In the genomic region with DNA sequence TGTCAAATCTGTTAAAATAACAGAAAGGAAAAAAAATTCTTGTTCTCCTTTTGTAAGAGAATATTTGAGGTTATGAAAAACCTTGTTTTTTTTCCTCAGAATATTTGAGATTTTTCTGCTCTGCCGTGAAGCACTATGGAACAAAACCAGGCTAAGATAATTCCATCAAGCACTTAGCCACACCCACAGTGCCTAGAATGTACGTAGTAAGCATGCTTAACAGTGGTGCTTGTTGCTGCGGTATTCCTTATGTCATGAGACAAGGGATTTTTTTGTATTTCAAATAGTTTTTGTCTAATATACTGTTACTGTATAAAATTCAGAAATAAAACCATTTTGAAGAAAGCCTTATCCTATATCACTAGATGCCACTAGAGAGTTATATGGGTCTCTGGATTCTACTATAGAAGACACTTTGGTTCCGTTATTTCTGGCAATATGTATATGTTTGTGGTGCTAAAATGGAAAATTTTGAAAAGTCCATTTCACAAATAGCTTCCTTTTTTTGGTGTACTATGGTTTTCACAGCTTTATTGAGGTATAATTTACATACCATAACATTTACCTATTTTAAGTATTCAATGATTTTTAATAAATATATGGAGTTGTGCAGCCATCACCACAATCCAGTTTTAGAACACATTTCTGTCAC, we compare ENCODE assay signal across 12 cellular contexts. TPM values are rescaled to one million over a fixed set of nuclear protein-coding genes. Genes with fewer than 3 reads are reported as not detected.
DNase-seq lines count a peak whose midpoint lies in the region; ATAC-seq, FAIRE-seq and TF ChIP-seq lines count a peak whose summit lies in the region.
"Had no signal": no experiment of that assay in that cellular context is flagged by ENCODE, and none has a peak within 500 bp of the region (broad histone marks: within the 10 kb centered on the region; RNA-seq: fewer than 3 reads in every experiment).

No MANE protein-coding gene starts in this region.

- no peak overlapping the region for H3K4me2 ChIP-seq in Loucy (ENCODE audit: low read depth, low read length, poor library complexity, severe bottlenecking)

- H3F3A ChIP-seq in Loucy (ENCODE audit: low read depth): peaks cover 5% of the 10 kb centered on the region; the same call in 1 of the 2 replicates

- 82 to 89% methylated on average over 4 of the region's 4 CpGs for WGBS in pancreas, 2 donors

- TF ChIP-seq CTCF in Loucy (conservative IDR thresholded peaks at IDR 0.05; ENCODE audit: low read length) (peak; percentile 39), pancreas (IDR thresholded peaks at IDR 0.05) (no peak)

- H4K20me1 ChIP-seq in Loucy (ENCODE audit: insufficient read depth, low read length, poor library complexity, severe bottlenecking): no peaks in the 10 kb centered on the region

- no peaks in the 10 kb centered on the region for H3K27me3 ChIP-seq in Loucy (ENCODE audit: insufficient read depth, low read length, poor library complexity, severe bottlenecking)
- H3K27me3 ChIP-seq in pancreas: no peaks in the 10 kb centered on the region
- H3K27me3 ChIP-seq: right atrium auricular region had no signal

- H3K9me2 ChIP-seq in Loucy (replicated peaks; ENCODE audit: low read depth, low read length): no peaks in the 10 kb centered on the region

- H3K4me1 ChIP-seq in Loucy (ENCODE audit: insufficient read depth, low read length, poor library complexity, severe bottlenecking): peaks cover 41% of the 10 kb centered on the region
- H3K4me1 ChIP-seq in pancreas: no peaks in the 10 kb centered on the region

- peaks cover 43% of the 10 kb centered on the region for H3K79me2 ChIP-seq in Loucy (ENCODE audit: insufficient read depth, low read length)

- FAIRE-seq in pancreas (lab: Jason Lieb, UNC) (peak; percentile 20), urothelium cell line (lab: Jason Lieb, UNC) (no peak)

- no peak for ATAC-seq in pancreas

- H3K4me3 ChIP-seq in Loucy (ENCODE audit: low read length, poor library complexity, severe bottlenecking) (no peak overlapping the region), pancreas (no peak overlapping the region)
- H3K4me3 ChIP-seq: right atrium auricular region had no signal

- peaks cover 5% of the 10 kb centered on the region; the same call in 1 of the 2 replicates for H3K9me3 ChIP-seq in Loucy (ENCODE audit: insufficient read depth, low read depth, low read length)
- no peaks in the 10 kb centered on the region for H3K9me3 ChIP-seq in pancreas

- H3K36me3 ChIP-seq in Loucy (ENCODE audit: insufficient read depth, low read length) (no peaks in the 10 kb centered on the region), pancreas (no peaks in the 10 kb centered on the region)
- H3K36me3 ChIP-seq: right atrium auricular region had no signal

- H3K27ac ChIP-seq in pancreas: no peak overlapping the region
- H3K27ac ChIP-seq: right atrium auricular region had no signal

- peak; percentile 17 for DNase-seq in GM04504 (ENCODE audit: low read depth)
- DNase-seq in dedifferentiated amniotic fluid mesenchymal stem cell (ENCODE audit: extremely low spot score): peak; percentile 83
- no peak for DNase-seq in pancreas
- DNase-seq in A172 (ENCODE audit: low spot score): no peak
- DNase-seq in urothelium cell line (ENCODE audit: low spot score): no peak
- no peak for DNase-seq in AML-193 (lab: John Stamatoyannopoulos, UW)
- DNase-seq in epidermal melanocyte (ENCODE audit: insufficient read length, low spot score): no peak
- DNase-seq: activated CD4-positive, CD25-positive, alpha-beta regulatory T cell treated with anti-CD3 and anti-CD28 coated beads, Interleukin-2, amount 50 U/mL, for 72 hours; anterior cingulate cortex; substantia nigra had no signal

- H2AFZ ChIP-seq in Loucy (ENCODE audit: low read length): no peak overlapping the region

- intact Hi-C loops in pancreas (cut with DNase I): no loop called here

- no peak overlapping the region for H3K9ac ChIP-seq in Loucy (ENCODE audit: low read depth, low read length, poor library complexity, severe bottlenecking)

RNA-seq across cellular contexts. Expression of a gene that starts 23.7 kb away (rescaled TPM):
- total RNA-seq in pancreas: 10 to 100 TPM; 11.4 to 21.2 (median 16.7) TPM
- 10 to 100 TPM in 1 of 2 donors, 1 to 10 TPM in 1; 7.2 to 10.9 TPM for polyA plus RNA-seq in pancreas
- total RNA-seq in A172 (2014; rRNA removed; shearing (Covaris generic)): 50.3 and 59.7 TPM in 2 replicates

RNA-seq across cellular contexts. Expression of a gene that starts 24.0 kb away (rescaled TPM):
- 10 to 100 TPM; 12.2 to 14.9 (median 13.9) TPM for total RNA-seq in pancreas
- polyA plus RNA-seq in pancreas: 10 to 100 TPM; 13.5 to 21.4 TPM
- 70.5 and 91.1 TPM in 2 replicates for total RNA-seq in A172 (2014; rRNA removed; shearing (Covaris generic))

Comparison
In these comparisons a context has a peak if more than half of its experiments do, and no peak if none do; other contexts are left out.
1. DNase-seq: peak in GM04504 (single experiment) and dedifferentiated amniotic fluid mesenchymal stem cell (single experiment); none in pancreas (0 of 6), A172 (single experiment), urothelium cell line (single experiment), AML-193 (0 of 2) and epidermal melanocyte (single experiment).